Comparison of ENCODE assay signal across 25 cellular contexts in genomic region chr18:23850215-23850614, GRCh38.
"Had no signal": no experiment of that assay in that cellular context is flagged by ENCODE, and none has a peak within 500 bp of the region (broad histone marks: within the 10 kb centered on the region; RNA-seq: fewer than 3 reads in every experiment).

No MANE protein-coding gene starts in this region.

- ATAC-seq: gastrocnemius medialis; heart left ventricle; left ventricle myocardium superior; naive thymus-derived CD4-positive, alpha-beta T cell; sciatic nerve; stimulated activated effector memory CD8-positive, alpha-beta T cell treated with anti-CD3 and anti-CD28 coated beads, Interleukin-12 subunit alpha, Interleukin-12 subunit beta, amount 100 ng/mL, for 72 hours had no signal

- H3K27me3 ChIP-seq: colonic mucosa, esophagus squamous epithelium, gastrocnemius medialis, heart left ventricle, hepatocyte, right atrium auricular region, stomach, thyroid gland, vagina had no signal

- H3K4me2 ChIP-seq: hepatocyte, smooth muscle cell had no signal

- H3K9me3 ChIP-seq: colonic mucosa, esophagus squamous epithelium, gastrocnemius medialis, heart left ventricle, prostate gland, right atrium auricular region, stomach, thyroid gland, vagina had no signal

- H3K36me3 ChIP-seq: colonic mucosa, gastrocnemius medialis, prostate gland, right atrium auricular region, thyroid gland had no signal

- H3K4me1 ChIP-seq: colonic mucosa, esophagus squamous epithelium, gastrocnemius medialis, prostate gland, right atrium auricular region, thyroid gland, vagina had no signal

- H3K4me3 ChIP-seq: colonic mucosa, esophagus squamous epithelium, gastrocnemius medialis, heart left ventricle, hepatocyte, lung, prostate gland, right atrium auricular region, smooth muscle cell, stomach, thyroid gland, vagina had no signal

- DNase-seq: colonic mucosa; effector memory CD4-positive, alpha-beta T cell; erythroblast; esophagus squamous epithelium; gastrocnemius medialis; heart left ventricle; kidney glomerular epithelial cell; left ventricle myocardium superior; mesenchymal stem cell; naive thymus-derived CD4-positive, alpha-beta T cell; nucleus accumbens; stimulated activated CD4-positive, alpha-beta T cell treated with anti-CD3 and anti-CD28 coated beads, Interleukin-2, amount 100 ng/mL, for 24 hours; stimulated activated CD4-positive, alpha-beta T cell treated with anti-CD3 and anti-CD28 coated beads, Interleukin-4, amount 100 ng/mL, for 24 hours; stimulated activated naive CD4-positive, alpha-beta T cell treated with Interleukin-2 at 50 U/mL for 16 hours; stomach; thyroid gland; trophoblast cell had no signal

- H3K27ac ChIP-seq: colonic mucosa, esophagus squamous epithelium, gastrocnemius medialis, heart left ventricle, prostate gland, right atrium auricular region, thyroid gland, vagina had no signal

- H3K79me2 ChIP-seq: hepatocyte had no signal

- H2AFZ ChIP-seq: hepatocyte had no signal
